In genomic region chr10:113539789-113540188, GRCh38 we compare ENCODE assay signal across 13 cellular contexts. TPM values are rescaled to one million over a fixed set of nuclear protein-coding genes. Genes with fewer than 3 reads are reported as not detected.
DNase-seq lines count a peak whose midpoint lies in the region; ATAC-seq and TF ChIP-seq lines count a peak whose summit lies in the region.
"Had no signal": no experiment of that assay in that cellular context is flagged by ENCODE, and none has a peak within 500 bp of the region (broad histone marks: within the 10 kb centered on the region; RNA-seq: fewer than 3 reads in every experiment).

No MANE protein-coding gene starts in this region.

- H3K4me3 Mint-ChIP-seq in HFFc6 (peak overlapping the region; percentile 52), nephron progenitor cell (no peak overlapping the region)
- H3K4me3 Mint-ChIP-seq in activated T-helper 17 cell treated with anti-CD3 and anti-CD28 coated beads, Interleukin-2, amount 50 U/mL, for 72 hours: no peak overlapping the region

- ATAC-seq in GM19324 (IDR thresholded peaks at IDR 0.05; ENCODE audit: low FRiP score, unreplicated experiment): no peak
- no peak for ATAC-seq in activated T-helper 17 cell treated with anti-CD3 and anti-CD28 coated beads, Interleukin-2, amount 50 U/mL, for 72 hours (replicated peaks)

- DNase-seq in A673 (ENCODE audit: low spot score) (peak; percentile 43), HFFc6 (peak; percentile 59), UCSD-AML1 (lab: John Stamatoyannopoulos, UW; ENCODE audit: unreplicated experiment) (peak; percentile 28), head of caudate nucleus (peak in 33 of 42 donors; percentile 3 to 78 (median 48)), nephron progenitor cell (no peak), medulla oblongata (ENCODE audit: extremely low spot score) (no peak)
- DNase-seq: activated CD4-positive, alpha-beta T cell treated with anti-CD3 and anti-CD28 coated beads for 1 hour; activated naive CD4-positive, alpha-beta T cell treated with anti-CD3 and anti-CD28 coated beads, Interleukin-2, amount 50 U/mL, for 16 hours; NCI-H2081 treated with DMSO at 0.1 percent for 48 hours; stimulated activated CD4-positive, alpha-beta T cell treated with anti-CD3 and anti-CD28 coated beads, Interleukin-4, amount 100 ng/mL, for 4 hours had no signal

- H3K4me3 ChIP-seq in A673 (ENCODE audit: low read depth, low read length, poor library complexity, severe bottlenecking): no peak overlapping the region
- H3K4me3 ChIP-seq: tibial artery had no signal

- H3K27ac ChIP-seq in A673 (ENCODE audit: low read depth, low read length, poor library complexity, severe bottlenecking): no peak overlapping the region
- H3K27ac ChIP-seq: tibial artery had no signal

- no TSS peak for BruUV-seq in A673 (replicated peaks; lab: Mats Ljungman, UMichigan)

- no peak overlapping the region; the same call in 1 of the 2 replicates for H3K27ac Mint-ChIP-seq in HFFc6
- no peak overlapping the region for H3K27ac Mint-ChIP-seq in activated T-helper 17 cell treated with anti-CD3 and anti-CD28 coated beads, Interleukin-2, amount 50 U/mL, for 72 hours
- H3K27ac Mint-ChIP-seq in nephron progenitor cell: no peak overlapping the region

- H3K27me3 Mint-ChIP-seq in HFFc6 (ENCODE audit: insufficient read depth): peaks cover 18% of the 10 kb centered on the region
- peaks cover 19% of the 10 kb centered on the region for H3K27me3 Mint-ChIP-seq in activated T-helper 17 cell treated with anti-CD3 and anti-CD28 coated beads, Interleukin-2, amount 50 U/mL, for 72 hours
- peaks cover 17% of the 10 kb centered on the region for H3K27me3 Mint-ChIP-seq in nephron progenitor cell (ENCODE audit: low read depth, poor library complexity)

- H3K4me1 Mint-ChIP-seq in HFFc6 (ENCODE audit: low read depth) (peaks cover 32% of the 10 kb centered on the region), nephron progenitor cell (peaks cover 20% of the 10 kb centered on the region)
- no peaks in the 10 kb centered on the region for H3K4me1 Mint-ChIP-seq in activated T-helper 17 cell treated with anti-CD3 and anti-CD28 coated beads, Interleukin-2, amount 50 U/mL, for 72 hours

- H3K9me3 Mint-ChIP-seq in HFFc6 (no peaks in the 10 kb centered on the region), nephron progenitor cell (no peaks in the 10 kb centered on the region)
- no peaks in the 10 kb centered on the region for H3K9me3 Mint-ChIP-seq in activated T-helper 17 cell treated with anti-CD3 and anti-CD28 coated beads, Interleukin-2, amount 50 U/mL, for 72 hours

- no peak for TF ChIP-seq CTCF in A673 (conservative IDR thresholded peaks at IDR 0.05; ENCODE audit: low read depth, low read length)
- TF ChIP-seq CTCF in HFFc6 (IDR thresholded peaks at IDR 0.05): no peak
- no peak for TF ChIP-seq CTCF in nephron progenitor cell (IDR thresholded peaks at IDR 0.05)

- H3K9me3 ChIP-seq in A673 (ENCODE audit: low read depth, low read length, poor library complexity, severe bottlenecking): no peaks in the 10 kb centered on the region
- H3K9me3 ChIP-seq: tibial artery had no signal

- H3K36me3 Mint-ChIP-seq in HFFc6 (ENCODE audit: low read depth): no peaks in the 10 kb centered on the region
- no peaks in the 10 kb centered on the region for H3K36me3 Mint-ChIP-seq in activated T-helper 17 cell treated with anti-CD3 and anti-CD28 coated beads, Interleukin-2, amount 50 U/mL, for 72 hours (ENCODE audit: low read depth)
- no peaks in the 10 kb centered on the region for H3K36me3 Mint-ChIP-seq in nephron progenitor cell (ENCODE audit: low read depth)

- intact Hi-C loops in A673 (cut with micrococcal nuclease; ENCODE audit: unreplicated experiment): no loop called here
- intact Hi-C loops in head of caudate nucleus (cut with DNase I): no loop called here

- CTCF ChIA-PET in A673 (lab: Charles Lee): no interaction called here

- POLR2A ChIA-PET in A673 (lab: Charles Lee; ENCODE audit: low non-redundant PET): no interaction called here

- no peaks in the 10 kb centered on the region for H3K36me3 ChIP-seq in A673 (ENCODE audit: insufficient read depth, low read length, poor library complexity, severe bottlenecking)
- H3K36me3 ChIP-seq: tibial artery had no signal

- H3K27me3 ChIP-seq in A673 (replicated peaks; ENCODE audit: insufficient read depth, low read depth, low read length, poor library complexity): no peaks in the 10 kb centered on the region
- H3K27me3 ChIP-seq: tibial artery had no signal

- H3K4me1 ChIP-seq in A673 (ENCODE audit: insufficient read depth, low read length, poor library complexity, severe bottlenecking): no peaks in the 10 kb centered on the region

RNA-seq across cellular contexts. Expression of gene HABP2, which starts 13.1 kb away (rescaled TPM):
- not detected in 2 replicates for total RNA-seq in A673 (2021)
- total RNA-seq in HFFc6 (2021; fragmentation: NEBNext Ultra II Directional; extraction: Animal tissue kit (Norgen Biotek cat#: 25700)): not detected
- not detected for total RNA-seq in activated T-helper 17 cell treated with anti-CD3 and anti-CD28 coated beads, Interleukin-2, amount 50 U/mL, for 72 hours

Comparison
In these comparisons a context has a peak if more than half of its experiments do, and no peak if none do; other contexts are left out.
1. DNase-seq: peak in A673 (single experiment), HFFc6 (single experiment), UCSD-AML1 (single experiment) and head of caudate nucleus (33 of 42); none in nephron progenitor cell (single experiment) and medulla oblongata (single experiment).